Comparison of ENCODE assay signal across 8 cellular contexts in the genomic region with DNA sequence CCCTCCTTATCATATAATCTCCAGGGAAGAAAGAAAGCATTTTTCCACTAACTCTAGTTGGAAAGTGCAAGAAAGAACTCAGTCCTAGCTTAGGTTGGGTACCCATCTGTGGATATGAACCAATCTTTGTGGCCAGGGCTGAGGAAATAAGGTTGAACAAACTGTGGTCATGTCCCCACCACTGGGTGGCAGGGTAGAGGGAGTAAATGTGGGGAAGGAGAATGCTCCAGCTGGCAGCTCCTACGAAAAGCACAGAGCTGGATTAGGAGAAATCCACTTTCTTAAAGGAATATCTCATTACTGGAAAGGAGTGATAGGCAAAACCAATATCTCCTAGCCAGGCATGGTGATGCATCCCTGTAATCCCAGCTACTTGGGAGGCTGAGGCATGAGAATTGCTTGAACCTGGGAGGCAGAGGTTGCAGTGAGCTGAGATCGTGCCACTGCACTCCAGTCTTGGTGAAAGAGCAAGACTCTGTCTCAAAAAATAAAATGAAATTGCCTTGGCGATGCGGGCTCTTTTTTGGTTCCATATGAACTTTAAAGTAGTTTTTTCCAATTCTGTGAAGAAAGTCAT.
DNase-seq lines count a peak whose midpoint lies in the region; ATAC-seq lines count a peak whose summit lies in the region.

No MANE protein-coding gene starts in this region.

- ATAC-seq in activated T-cell treated with anti-CD3 and anti-CD28 coated beads, Interleukin-2, amount 50 U/mL, for 72 hours (replicated peaks in 1 of 2), result no peak
- no peak for ATAC-seq in GM21825 (IDR thresholded peaks at IDR 0.05; ENCODE audit: unreplicated experiment)
- ATAC-seq in HG02938 (IDR thresholded peaks at IDR 0.05; ENCODE audit: unreplicated experiment), result no peak
- no peak for ATAC-seq in GM21360 (IDR thresholded peaks at IDR 0.05; ENCODE audit: unreplicated experiment)

- H3K4me1 Mint-ChIP-seq in activated T-cell treated with anti-CD3 and anti-CD28 coated beads, Interleukin-2, amount 50 U/mL, for 72 hours (ENCODE audit: low read depth), result no peaks in the 10 kb centered on the region
- no peaks in the 10 kb centered on the region for H3K4me1 Mint-ChIP-seq in activated T-cell treated with anti-CD3 and anti-CD28 coated beads, Interleukin-2, amount 50 U/mL, for 24 hours (ENCODE audit: low read depth)
- H3K4me1 Mint-ChIP-seq in activated CD4-positive, alpha-beta memory T cell treated with anti-CD3 and anti-CD28 coated beads for 36 hours (ENCODE audit: low read depth), result no peaks in the 10 kb centered on the region

- POLR2A ChIA-PET in activated CD4-positive, alpha-beta memory T cell treated with anti-CD3 and anti-CD28 coated beads for 36 hours (lab: Charles Lee), result no interaction called here

- CTCF ChIA-PET in activated CD4-positive, alpha-beta memory T cell treated with anti-CD3 and anti-CD28 coated beads for 36 hours (lab: Charles Lee), result interaction anchor here (0.6 to 1.8 kb wide), 4 partner anchors 11 to 323 kb away, joined by 3 to 8 read pairs (median 4); no protein-coding TSS in a partner anchor

- peaks cover 0 to 1% of the 10 kb centered on the region in 2 donors for H3K9me3 Mint-ChIP-seq in activated T-cell treated with anti-CD3 and anti-CD28 coated beads, Interleukin-2, amount 50 U/mL, for 72 hours
- H3K9me3 Mint-ChIP-seq in activated T-cell treated with anti-CD3 and anti-CD28 coated beads, Interleukin-2, amount 50 U/mL, for 24 hours, result no peaks in the 10 kb centered on the region
- H3K9me3 Mint-ChIP-seq in activated CD4-positive, alpha-beta memory T cell treated with anti-CD3 and anti-CD28 coated beads for 36 hours, result no peaks in the 10 kb centered on the region

- H3K27ac Mint-ChIP-seq in activated T-cell treated with anti-CD3 and anti-CD28 coated beads, Interleukin-2, amount 50 U/mL, for 72 hours, result no peak overlapping the region
- H3K27ac Mint-ChIP-seq in activated T-cell treated with anti-CD3 and anti-CD28 coated beads, Interleukin-2, amount 50 U/mL, for 24 hours, result no peak overlapping the region
- no peak overlapping the region for H3K27ac Mint-ChIP-seq in activated CD4-positive, alpha-beta memory T cell treated with anti-CD3 and anti-CD28 coated beads for 36 hours

- intact Hi-C loops in activated CD4-positive, alpha-beta memory T cell treated with anti-CD3 and anti-CD28 coated beads for 36 hours (cut with micrococcal nuclease), result loop anchor here (5.0 kb wide), 1 partner anchor 204 kb away; a partner anchor contains a TSS

- DNase-seq in activated T-cell treated with anti-CD3 and anti-CD28 coated beads, Interleukin-2, amount 50 U/mL, for 72 hours, result peak; percentile 3 to 16
- DNase-seq in activated T-cell treated with anti-CD3 and anti-CD28 coated beads, Interleukin-2, amount 50 U/mL, for 24 hours, result no peak
- DNase-seq in NCI-H2029 treated with DMSO at 0.1 percent for 48 hours (lab: John Stamatoyannopoulos, UW) (peak; percentile 35), iPS-NIHi7 (ENCODE audit: extremely low spot score) (peak; percentile 70)
- peak; percentile 32 for DNase-seq in activated CD4-positive, alpha-beta memory T cell treated with anti-CD3 and anti-CD28 coated beads for 36 hours

- peaks cover 7% of the 10 kb centered on the region for H3K27me3 Mint-ChIP-seq in activated T-cell treated with anti-CD3 and anti-CD28 coated beads, Interleukin-2, amount 50 U/mL, for 72 hours (ENCODE audit: low read depth)
- H3K27me3 Mint-ChIP-seq in activated T-cell treated with anti-CD3 and anti-CD28 coated beads, Interleukin-2, amount 50 U/mL, for 24 hours, result peaks cover 4% of the 10 kb centered on the region
- peaks cover 4% of the 10 kb centered on the region for H3K27me3 Mint-ChIP-seq in activated CD4-positive, alpha-beta memory T cell treated with anti-CD3 and anti-CD28 coated beads for 36 hours

- H3K4me3 Mint-ChIP-seq in activated T-cell treated with anti-CD3 and anti-CD28 coated beads, Interleukin-2, amount 50 U/mL, for 72 hours, result no peak overlapping the region
- H3K4me3 Mint-ChIP-seq in activated T-cell treated with anti-CD3 and anti-CD28 coated beads, Interleukin-2, amount 50 U/mL, for 24 hours, result no peak overlapping the region
- H3K4me3 Mint-ChIP-seq in activated CD4-positive, alpha-beta memory T cell treated with anti-CD3 and anti-CD28 coated beads for 36 hours, result no peak overlapping the region

- H3K36me3 Mint-ChIP-seq in activated T-cell treated with anti-CD3 and anti-CD28 coated beads, Interleukin-2, amount 50 U/mL, for 72 hours (ENCODE audit: insufficient read depth in 2 of 2), result no peaks in the 10 kb centered on the region
- no peaks in the 10 kb centered on the region for H3K36me3 Mint-ChIP-seq in activated T-cell treated with anti-CD3 and anti-CD28 coated beads, Interleukin-2, amount 50 U/mL, for 24 hours (ENCODE audit: low read depth)
- H3K36me3 Mint-ChIP-seq in activated CD4-positive, alpha-beta memory T cell treated with anti-CD3 and anti-CD28 coated beads for 36 hours, result no peaks in the 10 kb centered on the region
